In the genomic region with DNA sequence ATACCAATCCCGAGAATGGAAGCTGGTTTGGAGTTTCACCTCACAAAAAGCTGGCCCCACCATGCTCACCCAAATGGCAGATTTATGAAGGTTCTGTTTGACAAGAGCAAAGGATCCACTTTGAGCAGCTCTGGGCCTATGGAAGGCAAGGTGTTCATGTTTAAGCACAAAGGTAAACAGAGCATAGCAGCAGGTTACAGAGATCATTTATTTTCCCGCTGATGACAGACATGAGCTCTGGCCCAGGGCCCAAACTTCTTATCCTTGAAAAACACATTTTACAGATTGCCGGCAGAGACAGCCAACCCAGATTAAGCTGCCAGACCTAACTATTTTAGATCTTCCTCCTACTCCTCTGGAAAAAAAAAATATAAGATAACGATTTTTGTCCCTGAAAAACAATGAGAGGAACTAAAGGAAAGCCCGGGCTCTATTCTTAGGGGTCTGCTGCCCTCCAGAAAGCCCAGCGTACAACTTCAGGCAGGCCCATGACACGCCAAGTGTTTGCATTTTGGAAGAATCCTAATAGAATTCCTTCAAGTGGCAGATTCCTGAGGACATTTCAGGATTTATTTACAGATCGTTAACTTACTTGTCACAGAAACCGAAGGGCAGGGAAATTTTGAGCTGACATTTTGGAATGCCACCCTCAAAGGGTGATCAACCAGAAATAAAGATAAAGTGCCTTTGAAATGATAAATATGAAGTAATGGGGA, we compare ENCODE assay signal across 8 cellular contexts. TPM values are rescaled to one million over a fixed set of nuclear protein-coding genes. Genes with fewer than 3 reads are reported as not detected.
DNase-seq lines count a peak whose midpoint lies in the region; ATAC-seq and TF ChIP-seq lines count a peak whose summit lies in the region.

No MANE protein-coding gene starts in this region.

- peak overlapping the region; percentile 91 for H3K27ac Mint-ChIP-seq in activated naive CD4-positive, alpha-beta T cell treated with anti-CD3 and anti-CD28 coated beads for 36 hours
- H3K27ac Mint-ChIP-seq in natural killer cell treated with Interleukin-12 subunit alpha and Interleukin-12 subunit beta and Interleukin-15 and Interleukin-18, amount 100 ng/mL, for 72 hours: peak overlapping the region; percentile 80 to 87

- no peaks in the 10 kb centered on the region for H4K20me1 ChIP-seq in mammary epithelial cell (ENCODE audit: insufficient read depth, low read length)

- H3K27me3 ChIP-seq in mammary epithelial cell (ENCODE audit: insufficient read depth, low read length) (no peaks in the 10 kb centered on the region), brain microvascular endothelial cell (replicated peaks) (no peaks in the 10 kb centered on the region)

- no peak overlapping the region for H3K9ac ChIP-seq in mammary epithelial cell (ENCODE audit: insufficient read depth, low read length)

- peak overlapping the region; percentile 54 for H3K4me3 Mint-ChIP-seq in activated naive CD4-positive, alpha-beta T cell treated with anti-CD3 and anti-CD28 coated beads for 36 hours
- peak overlapping the region; percentile 82 for H3K4me3 Mint-ChIP-seq in natural killer cell treated with Interleukin-12 subunit alpha and Interleukin-12 subunit beta and Interleukin-15 and Interleukin-18, amount 100 ng/mL, for 72 hours

- no peaks in the 10 kb centered on the region for H3K9me3 Mint-ChIP-seq in activated naive CD4-positive, alpha-beta T cell treated with anti-CD3 and anti-CD28 coated beads for 36 hours
- H3K9me3 Mint-ChIP-seq in natural killer cell treated with Interleukin-12 subunit alpha and Interleukin-12 subunit beta and Interleukin-15 and Interleukin-18, amount 100 ng/mL, for 72 hours: no peaks in the 10 kb centered on the region

- peak in 1 of 2 donors; percentile 3 for ATAC-seq in natural killer cell treated with Interleukin-12 subunit alpha and Interleukin-12 subunit beta and Interleukin-15 and Interleukin-18, amount 100 ng/mL, for 72 hours

- H2AFZ ChIP-seq in mammary epithelial cell (ENCODE audit: low read depth, low read length): peak overlapping the region; percentile 53

- H3K79me2 ChIP-seq in mammary epithelial cell (ENCODE audit: insufficient read depth, low read length): no peaks in the 10 kb centered on the region

- H3K27me3 Mint-ChIP-seq in activated naive CD4-positive, alpha-beta T cell treated with anti-CD3 and anti-CD28 coated beads for 36 hours (ENCODE audit: low read depth): no peaks in the 10 kb centered on the region
- H3K27me3 Mint-ChIP-seq in natural killer cell treated with Interleukin-12 subunit alpha and Interleukin-12 subunit beta and Interleukin-15 and Interleukin-18, amount 100 ng/mL, for 72 hours: peaks cover 23 to 28% of the 10 kb centered on the region in 2 donors

- H3K4me3 ChIP-seq in mammary epithelial cell (replicated peaks in 1 of 3; ENCODE audit: insufficient read depth in 1 of 3, low read depth in 2 of 3, low read length in 3 of 3) (no peak overlapping the region), brain microvascular endothelial cell (ENCODE audit: low read depth, low read length) (no peak overlapping the region)

- H3K9me3 ChIP-seq in mammary epithelial cell (replicated peaks; ENCODE audit: insufficient read depth, low read length): no peaks in the 10 kb centered on the region

- H3K36me3 ChIP-seq in mammary epithelial cell (ENCODE audit: insufficient read depth, low read length) (no peaks in the 10 kb centered on the region), brain microvascular endothelial cell (replicated peaks) (no peaks in the 10 kb centered on the region)

- DNase-seq in activated naive CD4-positive, alpha-beta T cell treated with anti-CD3 and anti-CD28 coated beads for 36 hours: no peak
- DNase-seq in activated naive CD4-positive, alpha-beta T cell treated with Interleukin-2 at 50 U/mL for 16 hours: no peak
- DNase-seq in NCI-H345 (lab: John Stamatoyannopoulos, UW) (peak; percentile 90), mammary epithelial cell (no peak), brain microvascular endothelial cell (no peak), hypothalamus (lab: John Stamatoyannopoulos, UW) (no peak)
- DNase-seq in natural killer cell treated with Interleukin-12 subunit alpha and Interleukin-12 subunit beta and Interleukin-15 and Interleukin-18, amount 100 ng/mL, for 72 hours (ENCODE audit: low spot score): no peak
- no peak for DNase-seq in activated CD4-positive, alpha-beta T cell treated with anti-CD3 and anti-CD28 coated beads, Interleukin-2, amount 50 U/mL, for 4 hours

- peaks cover 35% of the 10 kb centered on the region for H3K4me1 Mint-ChIP-seq in activated naive CD4-positive, alpha-beta T cell treated with anti-CD3 and anti-CD28 coated beads for 36 hours (ENCODE audit: low read depth)
- H3K4me1 Mint-ChIP-seq in natural killer cell treated with Interleukin-12 subunit alpha and Interleukin-12 subunit beta and Interleukin-15 and Interleukin-18, amount 100 ng/mL, for 72 hours (ENCODE audit: low read depth in 2 of 2): peaks cover 32 to 34% of the 10 kb centered on the region in 2 donors

- dilution Hi-C loops in mammary epithelial cell (cut with HindIII; ENCODE audit: low sequenced_read_pairs): loop anchor here (5.0 kb wide), 1 partner anchor 75 kb away; no protein-coding TSS in a partner anchor

- no TSS peak for BruUV-seq in mammary epithelial cell (replicated peaks; lab: Mats Ljungman, UMichigan)

- in situ Hi-C loops in mammary epithelial cell (cut with MboI; ENCODE audit: low sequenced_read_pairs in 2 of 2): no loop called here
- in situ Hi-C loops in brain microvascular endothelial cell (cut with HindIII; ENCODE audit: low pct_ligation_motif_present, low sequenced_read_pairs): loop anchor here (25.0 kb wide), 1 partner anchor 90 kb away; no protein-coding TSS in a partner anchor

- peaks cover 52% of the 10 kb centered on the region for H3K4me1 ChIP-seq in mammary epithelial cell (ENCODE audit: insufficient read depth, low read length)

- peak overlapping the region; percentile 48 for H3K27ac ChIP-seq in mammary epithelial cell (ENCODE audit: insufficient read depth, low read depth, low read length)
- H3K27ac ChIP-seq in brain microvascular endothelial cell: no peak overlapping the region

- H3K36me3 Mint-ChIP-seq in activated naive CD4-positive, alpha-beta T cell treated with anti-CD3 and anti-CD28 coated beads for 36 hours (ENCODE audit: low read depth): no peaks in the 10 kb centered on the region
- H3K36me3 Mint-ChIP-seq in natural killer cell treated with Interleukin-12 subunit alpha and Interleukin-12 subunit beta and Interleukin-15 and Interleukin-18, amount 100 ng/mL, for 72 hours: no peaks in the 10 kb centered on the region

- WGBS in mammary epithelial cell (ENCODE audit: low coverage, missing lambda C conversion rate): 65% methylated on average over 9 of the region's 9 CpGs

- TF ChIP-seq CTCF in mammary epithelial cell (conservative IDR thresholded peaks at IDR 0.05 in 1 of 2, IDR thresholded peaks at IDR 0.05 in 1 of 2; ENCODE audit: extremely low read depth in 1 of 2, insufficient read depth in 1 of 2, low read depth in 1 of 2, low read length in 2 of 2) (no peak), brain microvascular endothelial cell (IDR thresholded peaks at IDR 0.05; ENCODE audit: low read depth, low read length, missing control alignments) (no peak)

- no peak overlapping the region for H3K4me2 ChIP-seq in mammary epithelial cell (ENCODE audit: insufficient read depth, low read depth, low read length)

- intact Hi-C loops in activated naive CD4-positive, alpha-beta T cell treated with anti-CD3 and anti-CD28 coated beads for 36 hours (cut with micrococcal nuclease): loop anchor here (1.0 to 10.0 kb wide), 13 partner anchors 17 to 1095 kb away; a partner anchor contains a TSS
- intact Hi-C loops in mammary epithelial cell (cut with micrococcal nuclease): no loop called here

- CTCF ChIA-PET in activated naive CD4-positive, alpha-beta T cell treated with anti-CD3 and anti-CD28 coated beads for 36 hours (lab: Charles Lee): interaction anchor here (0.6 to 4.5 kb wide), 6 partner anchors 14 to 92 kb away, joined by 3 to 28 read pairs (median 8); no protein-coding TSS in a partner anchor
- CTCF ChIA-PET in mammary epithelial cell (lab: Charles Lee; ENCODE audit: low non-redundant PET): interaction anchor here (0.8 kb wide), 1 partner anchor 7 kb away, joined by 5 read pairs; no protein-coding TSS in a partner anchor

RNA-seq across cellular contexts. Expression of a gene that starts 40.0 kb away (rescaled TPM):
- 10 to 100 TPM; 24.7 to 26.6 TPM for total RNA-seq in activated naive CD4-positive, alpha-beta T cell treated with anti-CD3 and anti-CD28 coated beads for 36 hours
- 100 to 1,000 TPM in 1 of 2 donors, 10 to 100 TPM in 1; 74.3 to 124 TPM for total RNA-seq in mammary epithelial cell
- polyA plus RNA-seq in mammary epithelial cell: 131 TPM
- polyA minus RNA-seq in mammary epithelial cell: 278 TPM
- 10 to 100 TPM; 11.7 to 19.8 TPM for total RNA-seq in natural killer cell treated with Interleukin-12 subunit alpha and Interleukin-12 subunit beta and Interleukin-15 and Interleukin-18, amount 100 ng/mL, for 72 hours
